15 cellular contexts compared by ENCODE assay signal in genomic region chr5:20554001-20554400, GRCh38.
A peak's percentile ranks its signal among the peaks of the same experiment; 100 is the strongest.
DNase-seq lines count a peak whose midpoint lies in the region; ATAC-seq and TF ChIP-seq lines count a peak whose summit lies in the region.
"Had no signal": no experiment of that assay in that cellular context is flagged by ENCODE, and none has a peak within 500 bp of the region (broad histone marks: within the 10 kb centered on the region; RNA-seq: fewer than 3 reads in every experiment).

No MANE protein-coding gene starts in this region.

- H3K79me2 ChIP-seq in SU-DHL-6 (ENCODE audit: insufficient read depth, low read length): no peaks in the 10 kb centered on the region

- no peaks in the 10 kb centered on the region for H3K27me3 Mint-ChIP-seq in stimulated activated naive B cell treated with anti-CD40 and anti-IgM and Interleukin-4, amounts not matched to agents 10 μg/mL and 1 μg/mL and 100 μg/mL, for 72 hours
- H3K27me3 Mint-ChIP-seq: CD4-positive, CD25-positive, alpha-beta regulatory T cell had no signal

- intact Hi-C loops in esophagus squamous epithelium (cut with DNase I): no loop called here

- no peaks in the 10 kb centered on the region for H3K9me2 ChIP-seq in SU-DHL-6 (replicated peaks; ENCODE audit: insufficient read depth, low read length)

- peaks cover 0 to 3% of the 10 kb centered on the region in 2 donors for H3K9me3 Mint-ChIP-seq in stimulated activated naive B cell treated with anti-CD40 and anti-IgM and Interleukin-4, amounts not matched to agents 10 μg/mL and 1 μg/mL and 100 μg/mL, for 72 hours

- 44 to 60% methylated on average over 2 of the region's 2 CpGs for WGBS in esophagus squamous epithelium, 2 donors

- H3K27ac ChIP-seq in SU-DHL-6 (ENCODE audit: low read depth, low read length) (no peak overlapping the region), esophagus squamous epithelium (no peak overlapping the region)
- H3K27ac ChIP-seq: Peyer's patch had no signal

- no peaks in the 10 kb centered on the region for H3K27me3 ChIP-seq in SU-DHL-6 (ENCODE audit: low read length)
- H3K27me3 ChIP-seq in esophagus squamous epithelium: no peaks in the 10 kb centered on the region
- H3K27me3 ChIP-seq: Peyer's patch had no signal

- H3K9ac ChIP-seq in SU-DHL-6 (ENCODE audit: low read length): no peak overlapping the region

- H3K4me1 ChIP-seq in esophagus squamous epithelium: no peaks in the 10 kb centered on the region
- H3K4me1 ChIP-seq: Peyer's patch had no signal

- H3K36me3 Mint-ChIP-seq in stimulated activated naive B cell treated with anti-CD40 and anti-IgM and Interleukin-4, amounts not matched to agents 10 μg/mL and 1 μg/mL and 100 μg/mL, for 72 hours: no peaks in the 10 kb centered on the region
- H3K36me3 Mint-ChIP-seq: CD4-positive, CD25-positive, alpha-beta regulatory T cell had no signal

- no peak overlapping the region for H3K27ac Mint-ChIP-seq in stimulated activated naive B cell treated with anti-CD40 and anti-IgM and Interleukin-4, amounts not matched to agents 10 μg/mL and 1 μg/mL and 100 μg/mL, for 72 hours
- H3K27ac Mint-ChIP-seq: CD4-positive, CD25-positive, alpha-beta regulatory T cell had no signal

- no peaks in the 10 kb centered on the region for H3K4me1 Mint-ChIP-seq in stimulated activated naive B cell treated with anti-CD40 and anti-IgM and Interleukin-4, amounts not matched to agents 10 μg/mL and 1 μg/mL and 100 μg/mL, for 72 hours
- H3K4me1 Mint-ChIP-seq: CD4-positive, CD25-positive, alpha-beta regulatory T cell had no signal

- H3K9me3 ChIP-seq in SU-DHL-6 (ENCODE audit: insufficient read depth, low read length) (no peaks in the 10 kb centered on the region), esophagus squamous epithelium (no peaks in the 10 kb centered on the region)

- no peak for TF ChIP-seq CTCF in SU-DHL-6 (IDR thresholded peaks at IDR 0.05; ENCODE audit: insufficient read depth, low read length, poor library complexity, severe bottlenecking)
- no peak for TF ChIP-seq CTCF in choroid plexus epithelial cell (conservative IDR thresholded peaks at IDR 0.05; ENCODE audit: low read depth, low read length)
- TF ChIP-seq CTCF in esophagus squamous epithelium (IDR thresholded peaks at IDR 0.05): no peak

- H3K4me3 Mint-ChIP-seq in stimulated activated naive B cell treated with anti-CD40 and anti-IgM and Interleukin-4, amounts not matched to agents 10 μg/mL and 1 μg/mL and 100 μg/mL, for 72 hours: no peak overlapping the region
- H3K4me3 Mint-ChIP-seq: CD4-positive, CD25-positive, alpha-beta regulatory T cell had no signal

- no peak for ATAC-seq in GM21528 (IDR thresholded peaks at IDR 0.05; ENCODE audit: low FRiP score, unreplicated experiment)
- no peak for ATAC-seq in stimulated activated naive B cell treated with anti-CD40 and anti-IgM and Interleukin-4, amounts not matched to agents 10 μg/mL and 1 μg/mL and 100 μg/mL, for 72 hours (replicated peaks)

- H3K4me2 ChIP-seq in SU-DHL-6 (ENCODE audit: low read depth, low read length, poor library complexity, severe bottlenecking): no peak overlapping the region

- no peak for TF ChIP-seq POLR2A in esophagus squamous epithelium (IDR thresholded peaks at IDR 0.05)

- H2AFZ ChIP-seq in SU-DHL-6 (ENCODE audit: low read depth, low read length, severe bottlenecking): peak overlapping the region; percentile 29

- H4K20me1 ChIP-seq in SU-DHL-6 (ENCODE audit: low read depth, low read length): no peaks in the 10 kb centered on the region

- DNase-seq in HS-5 (ENCODE audit: low read depth) (peak; percentile 50), choroid plexus epithelial cell (ENCODE audit: low read depth) (peak; percentile 53), skeletal muscle cell (ENCODE audit: low read depth) (peak; percentile 19), esophagus squamous epithelium (lab: John Stamatoyannopoulos, UW) (no peak)
- no peak for DNase-seq in stimulated activated naive B cell treated with anti-CD40 and anti-IgM and Interleukin-4, amounts not matched to agents 10 μg/mL and 1 μg/mL and 100 μg/mL, for 72 hours
- DNase-seq: ACHN; CD4-positive, CD25-positive, alpha-beta regulatory T cell; DMS53; GDM1; NCI-H1694; NCI-H774; Peyer's patch; SHP77 treated with DMSO at 0.1 percent for 48 hours had no signal

- no peaks in the 10 kb centered on the region for H3K36me3 ChIP-seq in SU-DHL-6 (ENCODE audit: low read length)
- no peaks in the 10 kb centered on the region for H3K36me3 ChIP-seq in esophagus squamous epithelium
- H3K36me3 ChIP-seq: Peyer's patch had no signal

- H3F3A ChIP-seq in SU-DHL-6 (ENCODE audit: insufficient read depth): no peaks in the 10 kb centered on the region

- no peak overlapping the region for H3K4me3 ChIP-seq in SU-DHL-6 (ENCODE audit: insufficient read depth, low read length, poor library complexity, severe bottlenecking)
- H3K4me3 ChIP-seq in choroid plexus epithelial cell (ENCODE audit: low read depth, low read length): no peak overlapping the region
- H3K4me3 ChIP-seq in skeletal muscle cell (ENCODE audit: low read depth, low read length): no peak overlapping the region
- H3K4me3 ChIP-seq in esophagus squamous epithelium: no peak overlapping the region
- H3K4me3 ChIP-seq: Peyer's patch had no signal

Comparison
In these comparisons a context has a peak if more than half of its experiments do, and no peak if none do; other contexts are left out.
1. DNase-seq: peak in HS-5 (single experiment), choroid plexus epithelial cell (single experiment) and skeletal muscle cell (single experiment); none in esophagus squamous epithelium (single experiment) and stimulated activated naive B cell treated with anti-CD40 and anti-IgM and Interleukin-4, amounts not matched to agents 10 μg/mL and 1 μg/mL and 100 μg/mL, for 72 hours (single experiment).